15 cellular contexts compared by ENCODE assay signal in genomic region chr1:111225717-111226400, GRCh38. TPM values are rescaled to one million over a fixed set of nuclear protein-coding genes. Genes with fewer than 3 reads are reported as not detected.
DNase-seq lines count a peak whose midpoint lies in the region; ATAC-seq, FAIRE-seq and TF ChIP-seq lines count a peak whose summit lies in the region.
"Had no signal": no experiment of that assay in that cellular context is flagged by ENCODE, and none has a peak within 500 bp of the region (broad histone marks: within the 10 kb centered on the region; RNA-seq: fewer than 3 reads in every experiment).

No MANE protein-coding gene starts in this region.

- ATAC-seq in GM12878 (no peak), HG02884 (IDR thresholded peaks at IDR 0.05; ENCODE audit: unreplicated experiment) (no peak)
- ATAC-seq in stimulated activated memory B cell treated with anti-CD40 and anti-IgM and Interleukin-4, amounts not matched to agents 10 μg/mL and 1 μg/mL and 100 μg/mL, for 72 hours = no peak
- ATAC-seq: body of pancreas, HepG2, psoas muscle had no signal

- SMC1A ChIA-PET in GM12878 (lab: Charles Lee; ENCODE audit: uncharacterized antibody, unreplicated experiment) = interaction anchor here (0.8 to 5.0 kb wide), 8 partner anchors 26 to 368 kb away, joined by 3 to 40 read pairs (median 4); partner anchors contain the start of gene DENND2D

- peak overlapping the region; percentile 47 for H2AFZ ChIP-seq in GM12878 (ENCODE audit: control insufficient read depth, low read depth, low read length)

- peak overlapping the region; percentile 58 for H3K4me2 ChIP-seq in GM12878 (ENCODE audit: control insufficient read depth, insufficient read depth)

- no peak for TF ChIP-seq RAD21 in GM12878 (IDR thresholded peaks at IDR 0.05; ENCODE audit: insufficient read depth, low read depth, low read length)

- H3K9me3 Mint-ChIP-seq in T-helper 1 cell treated with Interleukin-12 subunit alpha and Interleukin-12 subunit beta and Interleukin-4 antibody, amounts not matched to agents 30 μg/mL and 1 μg/mL, for 36 hours = no peaks in the 10 kb centered on the region
- H3K9me3 Mint-ChIP-seq in stimulated activated memory B cell treated with anti-CD40 and anti-IgM and Interleukin-4, amounts not matched to agents 10 μg/mL and 1 μg/mL and 100 μg/mL, for 72 hours = no peaks in the 10 kb centered on the region

- H3K27me3 ChIP-seq in GM12878 (replicated peaks in 1 of 2; ENCODE audit: control insufficient read depth in 2 of 2, insufficient read depth in 2 of 2, low read length in 1 of 2) (no peaks in the 10 kb centered on the region), colonic mucosa (no peaks in the 10 kb centered on the region)
- H3K27me3 ChIP-seq: body of pancreas had no signal

- H3K4me3 ChIP-seq in GM12878 = no peak overlapping the region
- no peak overlapping the region for H3K4me3 ChIP-seq in colonic mucosa
- H3K4me3 ChIP-seq: body of pancreas, psoas muscle had no signal

- H3K4me3 Mint-ChIP-seq in T-helper 1 cell treated with Interleukin-12 subunit alpha and Interleukin-12 subunit beta and Interleukin-4 antibody, amounts not matched to agents 30 μg/mL and 1 μg/mL, for 36 hours = peak overlapping the region; percentile 56
- no peak overlapping the region for H3K4me3 Mint-ChIP-seq in stimulated activated memory B cell treated with anti-CD40 and anti-IgM and Interleukin-4, amounts not matched to agents 10 μg/mL and 1 μg/mL and 100 μg/mL, for 72 hours

- no peak for TF ChIP-seq EP300 in GM12878 (IDR thresholded peaks at IDR 0.05; ENCODE audit: borderline replicate concordance in 1 of 2, control insufficient read depth in 1 of 2, low read depth in 2 of 2, low read length in 2 of 2)

- peaks cover 2% of the 10 kb centered on the region for H3K36me3 Mint-ChIP-seq in T-helper 1 cell treated with Interleukin-12 subunit alpha and Interleukin-12 subunit beta and Interleukin-4 antibody, amounts not matched to agents 30 μg/mL and 1 μg/mL, for 36 hours (ENCODE audit: low read depth)
- H3K36me3 Mint-ChIP-seq in stimulated activated memory B cell treated with anti-CD40 and anti-IgM and Interleukin-4, amounts not matched to agents 10 μg/mL and 1 μg/mL and 100 μg/mL, for 72 hours = no peaks in the 10 kb centered on the region

- H3K4me1 ChIP-seq in GM12878 (ENCODE audit: control insufficient read depth, insufficient read depth, low read length) (peaks cover 71% of the 10 kb centered on the region), colonic mucosa (peaks cover 4% of the 10 kb centered on the region)
- H3K4me1 ChIP-seq: psoas muscle had no signal

- BruUV-seq in GM12878 (replicated peaks; lab: Mats Ljungman, UMichigan) = no TSS peak

- TF ChIP-seq POLR2A in GM12878 (IDR thresholded peaks at IDR 0.05; ENCODE audit: low read depth, low read length) = 0 out of 2 replicates have a peak, but pooled peaks have one; percentile 19

- H3K27ac Mint-ChIP-seq in T-helper 1 cell treated with Interleukin-12 subunit alpha and Interleukin-12 subunit beta and Interleukin-4 antibody, amounts not matched to agents 30 μg/mL and 1 μg/mL, for 36 hours = peak overlapping the region; percentile 78
- peak overlapping the region; percentile 70 for H3K27ac Mint-ChIP-seq in stimulated activated memory B cell treated with anti-CD40 and anti-IgM and Interleukin-4, amounts not matched to agents 10 μg/mL and 1 μg/mL and 100 μg/mL, for 72 hours

- intact Hi-C loops in GM12878 (cut with micrococcal nuclease; ENCODE audit: unreplicated experiment) = loop anchor here (10.0 kb wide), 2 partner anchors 249 to 591 kb away; partner anchors contain the start of gene C1orf162
- intact Hi-C loops in colonic mucosa (cut with DNase I) = loop anchor here (10.0 kb wide), 1 partner anchor 81 kb away; the partner anchor contains the start of genes CEPT1 and DRAM2

- 37% methylated on average over 6 of the region's 6 CpGs for WGBS in GM12878 (ENCODE audit: insufficient coverage, insufficient replicate concordance, low lambda C conversion rate, missing lambda C conversion rate)

- in situ Hi-C loops in GM12878 (cut with MboI) = loop anchor here (5.0 to 10.0 kb wide), 2 partner anchors 166 to 539 kb away; no protein-coding TSS in a partner anchor

- no peaks in the 10 kb centered on the region for H4K20me1 ChIP-seq in GM12878 (ENCODE audit: control insufficient read depth, insufficient read depth)

- H3K27ac ChIP-seq in GM12878 (ENCODE audit: control insufficient read depth, insufficient read depth) (peak overlapping the region; percentile 74), colonic mucosa (no peak overlapping the region)
- H3K27ac ChIP-seq: body of pancreas, psoas muscle had no signal

- H3K9ac ChIP-seq in GM12878 (ENCODE audit: control insufficient read depth, insufficient read depth, low read length) (peak overlapping the region; percentile 47), colonic mucosa (ENCODE audit: low read depth in 2 of 2, low read length in 2 of 2) (no peak overlapping the region)

- H3K4me1 Mint-ChIP-seq in T-helper 1 cell treated with Interleukin-12 subunit alpha and Interleukin-12 subunit beta and Interleukin-4 antibody, amounts not matched to agents 30 μg/mL and 1 μg/mL, for 36 hours (ENCODE audit: low read depth) = peaks cover 68% of the 10 kb centered on the region
- peaks cover 80% of the 10 kb centered on the region for H3K4me1 Mint-ChIP-seq in stimulated activated memory B cell treated with anti-CD40 and anti-IgM and Interleukin-4, amounts not matched to agents 10 μg/mL and 1 μg/mL and 100 μg/mL, for 72 hours

- peaks cover 17% of the 10 kb centered on the region for H3K79me2 ChIP-seq in GM12878 (ENCODE audit: control insufficient read depth, insufficient read depth, low read length)

- H3K27me3 Mint-ChIP-seq in T-helper 1 cell treated with Interleukin-12 subunit alpha and Interleukin-12 subunit beta and Interleukin-4 antibody, amounts not matched to agents 30 μg/mL and 1 μg/mL, for 36 hours (ENCODE audit: low read depth) = no peaks in the 10 kb centered on the region
- H3K27me3 Mint-ChIP-seq in stimulated activated memory B cell treated with anti-CD40 and anti-IgM and Interleukin-4, amounts not matched to agents 10 μg/mL and 1 μg/mL and 100 μg/mL, for 72 hours = no peaks in the 10 kb centered on the region

- no peaks in the 10 kb centered on the region for H3K9me3 ChIP-seq in GM12878 (replicated peaks; ENCODE audit: control insufficient read depth, insufficient read depth, low read length)
- H3K9me3 ChIP-seq in colonic mucosa = no peaks in the 10 kb centered on the region
- H3K9me3 ChIP-seq: body of pancreas, psoas muscle had no signal

- CTCF ChIA-PET in GM12878 (lab: Yijun Ruan, JAX) = interaction anchor here (1.0 to 7.4 kb wide), 7 partner anchors 9 to 543 kb away, joined by 3 to 117 read pairs (median 7); no protein-coding TSS in a partner anchor

- TF ChIP-seq CTCF in GM12878 (IDR thresholded peaks at IDR 0.05 in 2 of 3, conservative IDR thresholded peaks at IDR 0.05 in 1 of 3; ENCODE audit: control insufficient read depth in 2 of 3, extremely low read depth in 1 of 3, insufficient read depth in 1 of 3, low read depth in 3 of 3, low read length in 3 of 3) = no peak
- TF ChIP-seq CTCF in colonic mucosa (IDR thresholded peaks at IDR 0.05) = no peak

- no peak for FAIRE-seq in GM12878 (lab: Jason Lieb, UNC)
- FAIRE-seq: frontal cortex, HepG2, RCC 7860 had no signal

- POLR2A ChIA-PET in GM12878 (lab: Charles Lee) = interaction anchor here (0.6 to 1.2 kb wide), 2 partner anchors 27 to 325 kb away, joined by 3 read pairs; no protein-coding TSS in a partner anchor

- no peaks in the 10 kb centered on the region for H3K36me3 ChIP-seq in GM12878 (ENCODE audit: control insufficient read depth in 2 of 2, insufficient read depth in 2 of 2, low read length in 1 of 2)
- H3K36me3 ChIP-seq in colonic mucosa = no peaks in the 10 kb centered on the region

- RAD21 ChIA-PET in GM12878 (lab: Charles Lee; ENCODE audit: unreplicated experiment) = interaction anchor here (0.7 to 4.1 kb wide), 8 partner anchors 11 to 543 kb away, joined by 3 to 18 read pairs (median 9); partner anchors contain the start of genes DENND2D and WDR77

- DNase-seq in activated effector memory CD4-positive, alpha-beta T cell treated with anti-CD3 and anti-CD28 coated beads, Interleukin-2, amount 50 U/mL, for 16 hours = peak; percentile 69
- no peak for DNase-seq in activated effector memory CD4-positive, alpha-beta T cell treated with Interleukin-2 at 50 U/mL for 16 hours
- no peak for DNase-seq in GM12878 (ENCODE audit: low read depth, low spot score)
- DNase-seq in SK-N-DZ (ENCODE audit: low spot score) = no peak
- no peak for DNase-seq in colonic mucosa
- DNase-seq: body of pancreas, DMS 273 treated with DMSO at 0.1 percent for 48 hours, NCI-H1417, psoas muscle had no signal

RNA-seq across cellular contexts. Expression of gene CHI3L2, which starts 1.7 kb away (rescaled TPM):
- total RNA-seq in GM12878 (2013; cell fraction: nucleolus; rRNA removed) = 87.3 and 102 TPM in 2 replicates
- 92.1 and 115 TPM in 2 replicates for total RNA-seq in GM12878 (2014; rRNA removed)
- total RNA-seq in GM12878 (2014; rRNA removed; fragmentation: Illumina TruSeq; extraction: Trizol) = 88.8 and 105 TPM in 2 replicates
- total RNA-seq in GM12878 (2021) = 72.1 and 95.0 TPM in 2 replicates
- 120 TPM for polyA plus RNA-seq in GM12878 (2011; ENCODE audit: low read depth)
- polyA plus RNA-seq in GM12878 (2011; rRNA removed) = 508 and 715 TPM in 2 replicates
- 197 and 261 TPM in 2 replicates for polyA plus RNA-seq in GM12878 (2011; cell fraction: cytosol; rRNA removed)
- 117 and 171 TPM in 2 replicates for polyA plus RNA-seq in GM12878 (2011; cell fraction: nucleus; rRNA removed)
- polyA plus RNA-seq in GM12878 (2012) = 69.1 and 111 TPM in 2 replicates
- 124 and 170 TPM in 2 replicates for polyA plus RNA-seq in GM12878 (2014; fragmentation: Illumina TruSeq; extraction: Trizol)
- 100 to 1,000 TPM; 151 to 216 TPM for polyA plus RNA-seq in GM12878 (2014; fragmentation: Nextera tagmentation; extraction: Ambion mirVana)
- 73.5 and 105 TPM in 2 replicates for polyA plus RNA-seq in GM12878 (2014; rRNA removed)
- polyA plus RNA-seq in GM12878 (2016; fragmentation: Nextera tagmentation; extraction: Ambion mirVana) = 10 to 100 TPM; 37.1 to 39.3 TPM
- polyA minus RNA-seq in GM12878 (2011; rRNA and poly(A)+ RNA removed) = 176 and 187 TPM in 2 replicates
- polyA minus RNA-seq in GM12878 (2011; cell fraction: cytosol; rRNA and poly(A)+ RNA removed) = 36.6 and 47.4 TPM in 2 replicates
- 123 and 150 TPM in 2 replicates for polyA minus RNA-seq in GM12878 (2011; cell fraction: nucleus; rRNA and poly(A)+ RNA removed)
- not detected in 2 replicates for polyA plus RNA-seq in SK-N-DZ (2014; cell fraction: cytosol; rRNA removed)
- polyA plus RNA-seq in SK-N-DZ (2014; cell fraction: nucleus; rRNA removed) = not detected in 2 replicates
- under 1 TPM; 0.49 to 0.53 TPM for total RNA-seq in colonic mucosa
- total RNA-seq: body of pancreas had no signal

RNA-seq across cellular contexts. Expression of gene DENND2D, which starts 25.4 kb away (rescaled TPM):
- total RNA-seq in GM12878 (2013; cell fraction: nucleolus; rRNA removed) = 483 and 497 TPM in 2 replicates
- 164 and 170 TPM in 2 replicates for total RNA-seq in GM12878 (2014; rRNA removed)
- total RNA-seq in GM12878 (2014; rRNA removed; fragmentation: Illumina TruSeq; extraction: Trizol) = 187 and 196 TPM in 2 replicates
- 164 and 166 TPM in 2 replicates for total RNA-seq in GM12878 (2021)
- 73.7 TPM for polyA plus RNA-seq in GM12878 (2011; ENCODE audit: low read depth)
- 299 and 375 TPM in 2 replicates for polyA plus RNA-seq in GM12878 (2011; rRNA removed)
- 278 and 313 TPM in 2 replicates for polyA plus RNA-seq in GM12878 (2011; cell fraction: cytosol; rRNA removed)
- polyA plus RNA-seq in GM12878 (2011; cell fraction: nucleus; rRNA removed) = 458 and 613 TPM in 2 replicates
- polyA plus RNA-seq in GM12878 (2012) = 75.3 and 147 TPM in 2 replicates
- 193 and 221 TPM in 2 replicates for polyA plus RNA-seq in GM12878 (2014; fragmentation: Illumina TruSeq; extraction: Trizol)
- 100 to 1,000 TPM; 149 to 200 TPM for polyA plus RNA-seq in GM12878 (2014; fragmentation: Nextera tagmentation; extraction: Ambion mirVana)
- polyA plus RNA-seq in GM12878 (2014; rRNA removed) = 149 and 157 TPM in 2 replicates
- 100 to 1,000 TPM; 162 to 179 TPM for polyA plus RNA-seq in GM12878 (2016; fragmentation: Nextera tagmentation; extraction: Ambion mirVana)
- polyA minus RNA-seq in GM12878 (2011; rRNA and poly(A)+ RNA removed) = 404 and 526 TPM in 2 replicates
- 128 and 168 TPM in 2 replicates for polyA minus RNA-seq in GM12878 (2011; cell fraction: cytosol; rRNA and poly(A)+ RNA removed)
- polyA minus RNA-seq in GM12878 (2011; cell fraction: nucleus; rRNA and poly(A)+ RNA removed) = 708 and 882 TPM in 2 replicates
- polyA plus RNA-seq in SK-N-DZ (2014; cell fraction: cytosol; rRNA removed) = not detected in 2 replicates
- polyA plus RNA-seq in SK-N-DZ (2014; cell fraction: nucleus; rRNA removed) = 0.11 TPM in 1 of 2 replicates, not detected in the other
- 10 to 100 TPM; 51.0 to 65.2 TPM for total RNA-seq in colonic mucosa
- polyA plus RNA-seq: HepG2 had no signal

Comparison
In these comparisons a context has a peak if more than half of its experiments do, and no peak if none do; other contexts are left out.
1. RNA of gene CHI3L2, which starts 1.7 kb away (total RNA-seq): 72.1 to 115 TPM in GM12878; 0.49 to 0.53 TPM in colonic mucosa; every median in the first group is over 10 times any median in the second.